ENCODE assay signal across 1 cellular context in genomic region chr5:149886060-149886459, GRCh38.
TF ChIP-seq lines count a peak whose summit lies in the region.

No MANE protein-coding gene starts in this region.

TF ChIP-seq in GM23338, 12 proteins besides CTCF, POLR2A, EP300 and RAD21 (continued from another document):
- TF ChIP-seq ZNF462 (CRISPR knock-in tag; IDR thresholded peaks at IDR 0.05): no peak
- TF ChIP-seq CREB1 (CRISPR knock-in tag; IDR thresholded peaks at IDR 0.05; ENCODE audit: low read depth): no peak
- TF ChIP-seq EZH2phosphoT487 (IDR thresholded peaks at IDR 0.05; ENCODE audit: unreplicated experiment): no peak
- no peak for TF ChIP-seq REST (IDR thresholded peaks at IDR 0.05; ENCODE audit: unreplicated experiment)
- TF ChIP-seq STAT1 (IDR thresholded peaks at IDR 0.05; ENCODE audit: unreplicated experiment): no peak
- TF ChIP-seq EZH2 (IDR thresholded peaks at IDR 0.05; ENCODE audit: low read depth, unreplicated experiment): no peak
- no peak for TF ChIP-seq POLR2AphosphoS5 (IDR thresholded peaks at IDR 0.05; ENCODE audit: low read depth)
- no peak for TF ChIP-seq NANOG (IDR thresholded peaks at IDR 0.05; ENCODE audit: borderline replicate concordance)
- no peak for TF ChIP-seq ZNF331 (CRISPR knock-in tag; IDR thresholded peaks at IDR 0.05; ENCODE audit: low read depth)
- TF ChIP-seq ZNF114 (CRISPR knock-in tag; IDR thresholded peaks at IDR 0.05): no peak
